Comparison of ENCODE assay signal across 9 cellular contexts in the genomic region with DNA sequence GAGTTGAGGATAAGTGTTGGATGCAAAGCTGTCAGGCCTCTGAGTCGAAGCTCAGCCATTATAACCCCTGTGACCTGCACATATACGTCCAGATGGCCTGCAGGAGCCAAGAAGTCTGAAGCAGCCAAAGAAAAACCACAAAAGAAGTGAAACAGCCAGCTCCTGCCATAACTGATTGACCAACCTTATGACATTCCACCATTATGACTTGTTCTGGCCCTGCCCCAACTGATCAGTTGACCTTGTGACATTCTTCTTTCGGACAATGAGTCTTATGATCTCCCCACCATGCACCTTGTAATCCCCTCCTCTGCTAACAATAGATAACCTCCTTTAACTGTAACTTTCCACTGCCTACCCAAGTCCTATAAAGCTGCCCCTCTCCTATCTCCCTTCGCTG.
A peak's percentile ranks its signal among the peaks of the same experiment; 100 is the strongest.
DNase-seq lines count a peak whose midpoint lies in the region; ATAC-seq, FAIRE-seq and TF ChIP-seq lines count a peak whose summit lies in the region.
"Had no signal": no experiment of that assay in that cellular context is flagged by ENCODE, and none has a peak within 500 bp of the region (broad histone marks: within the 10 kb centered on the region; RNA-seq: fewer than 3 reads in every experiment).

No MANE protein-coding gene starts in this region.

- H3K36me3 Mint-ChIP-seq in MCF 10A (ENCODE audit: insufficient read depth, unreplicated experiment), result no peaks in the 10 kb centered on the region

- no peak overlapping the region for H3K4me3 Mint-ChIP-seq in MCF 10A (ENCODE audit: unreplicated experiment)

- no peak overlapping the region for H3K4me3 ChIP-seq in breast epithelium
- no peak overlapping the region for H3K4me3 ChIP-seq in epithelial cell of proximal tubule (ENCODE audit: low read depth, low read length)
- no peak overlapping the region for H3K4me3 ChIP-seq in smooth muscle cell
- H3K4me3 ChIP-seq: gastrocnemius medialis had no signal

- H3K27ac ChIP-seq in breast epithelium, result no peak overlapping the region
- peak overlapping the region; percentile 40 for H3K27ac ChIP-seq in smooth muscle cell (ENCODE audit: low read depth)

- peaks cover 8% of the 10 kb centered on the region for H3F3A ChIP-seq in smooth muscle cell (ENCODE audit: low read depth)

- FAIRE-seq in RCC 7860 (lab: Jason Lieb, UNC), result peak; percentile 99

- H3K27me3 ChIP-seq in breast epithelium, result no peaks in the 10 kb centered on the region
- H3K27me3 ChIP-seq in smooth muscle cell (ENCODE audit: low read depth), result no peaks in the 10 kb centered on the region
- H3K27me3 ChIP-seq: gastrocnemius medialis had no signal

- H2AFZ ChIP-seq in smooth muscle cell (ENCODE audit: low read depth), result no peak overlapping the region

- DNase-seq in MCF 10A (ENCODE audit: unreplicated experiment), result peak; percentile 82
- no peak for DNase-seq in breast epithelium (ENCODE audit: low spot score in 2 of 2)
- DNase-seq in RCC 7860 (ENCODE audit: low spot score), result peak; percentile 98
- peak; percentile 92 for DNase-seq in epithelial cell of proximal tubule (ENCODE audit: low read depth)
- no peak for DNase-seq in smooth muscle cell (lab: John Stamatoyannopoulos, UW; ENCODE audit: unreplicated experiment)
- no peak for DNase-seq in germinal center (ENCODE audit: low spot score)
- no peak for DNase-seq in GM19238 (ENCODE audit: insufficient read length, low spot score)
- DNase-seq: gastrocnemius medialis had no signal

- no peak for ATAC-seq in HG03045 (IDR thresholded peaks at IDR 0.05; ENCODE audit: unreplicated experiment)
- ATAC-seq: gastrocnemius medialis had no signal

- no peaks in the 10 kb centered on the region for H3K79me2 ChIP-seq in smooth muscle cell (ENCODE audit: low read depth)

- TF ChIP-seq CTCF in MCF 10A (IDR thresholded peaks at IDR 0.05; ENCODE audit: unreplicated experiment), result no peak
- no peak for TF ChIP-seq CTCF in breast epithelium (IDR thresholded peaks at IDR 0.05)
- TF ChIP-seq CTCF in epithelial cell of proximal tubule (conservative IDR thresholded peaks at IDR 0.05; ENCODE audit: low read depth, low read length), result no peak
- no peak for TF ChIP-seq CTCF in smooth muscle cell (IDR thresholded peaks at IDR 0.05; ENCODE audit: borderline replicate concordance, insufficient read depth, poor library complexity, severe bottlenecking)

- peaks cover 17% of the 10 kb centered on the region for H3K4me1 Mint-ChIP-seq in MCF 10A (ENCODE audit: insufficient read depth, unreplicated experiment)

- intact Hi-C loops in MCF 10A (cut with micrococcal nuclease), result loop anchor here (10.0 kb wide), 1 partner anchor 517 kb away; no protein-coding TSS in a partner anchor
- intact Hi-C loops in breast epithelium (cut with DNase I; ENCODE audit: low total_unique reads), result no loop called here

- H4K20me1 ChIP-seq in smooth muscle cell (ENCODE audit: low read depth), result no peaks in the 10 kb centered on the region

- H3K9me3 Mint-ChIP-seq in MCF 10A (ENCODE audit: unreplicated experiment), result peaks cover 10% of the 10 kb centered on the region

- POLR2A ChIA-PET in MCF 10A (lab: Yijun Ruan, JAX), result interaction anchor here (0.6 to 4.8 kb wide), 13 partner anchors 10 to 1984 kb away, joined by 3 to 38 read pairs (median 4); no protein-coding TSS in a partner anchor

- TF ChIP-seq POLR2A in breast epithelium (IDR thresholded peaks at IDR 0.05), result no peak

- H3K9me3 ChIP-seq in breast epithelium (no peaks in the 10 kb centered on the region), smooth muscle cell (replicated peaks; ENCODE audit: low read depth) (no peaks in the 10 kb centered on the region)
- H3K9me3 ChIP-seq: gastrocnemius medialis had no signal

- CTCF ChIA-PET in MCF 10A (lab: Yijun Ruan, JAX), result interaction anchor here (0.6 to 3.5 kb wide), 8 partner anchors 10 to 1855 kb away, joined by 3 to 33 read pairs (median 4); no protein-coding TSS in a partner anchor

- H3K36me3 ChIP-seq in breast epithelium, result no peaks in the 10 kb centered on the region
- no peaks in the 10 kb centered on the region for H3K36me3 ChIP-seq in smooth muscle cell (ENCODE audit: low read depth)
- H3K36me3 ChIP-seq: gastrocnemius medialis had no signal

- peak overlapping the region; percentile 73 for H3K27ac Mint-ChIP-seq in MCF 10A (ENCODE audit: low read depth, unreplicated experiment)

- no peak overlapping the region for H3K9ac ChIP-seq in smooth muscle cell (ENCODE audit: low read depth)

- H3K4me2 ChIP-seq in smooth muscle cell, result peak overlapping the region; percentile 22

- WGBS in smooth muscle cell (ENCODE audit: low lambda C conversion rate), result 39% methylated on average over 4 of the region's 4 CpGs

- H3K4me1 ChIP-seq in breast epithelium, result no peaks in the 10 kb centered on the region
- H3K4me1 ChIP-seq in smooth muscle cell (ENCODE audit: low read depth), result peaks cover 18% of the 10 kb centered on the region

- H3K27me3 Mint-ChIP-seq in MCF 10A (ENCODE audit: insufficient read depth, unreplicated experiment), result no peaks in the 10 kb centered on the region

- BruUV-seq in MCF 10A (replicated peaks; lab: Mats Ljungman, UMichigan), result no TSS peak

Comparison
In these comparisons a context has a peak if more than half of its experiments do, and no peak if none do; other contexts are left out.
1. DNase-seq: peak in MCF 10A (single experiment), RCC 7860 (single experiment) and epithelial cell of proximal tubule (single experiment); none in breast epithelium (0 of 2), smooth muscle cell (single experiment), germinal center (single experiment) and GM19238 (single experiment).